ENCODE assay signal across 8 cellular contexts in genomic region chr2:162221064-162221463, GRCh38. TPM values are rescaled to one million over a fixed set of nuclear protein-coding genes. Genes with fewer than 3 reads are reported as not detected.
DNase-seq lines count a peak whose midpoint lies in the region; ATAC-seq and TF ChIP-seq lines count a peak whose summit lies in the region.

No MANE protein-coding gene starts in this region.

- intact Hi-C loops in left colon (cut with DNase I, micrococcal nuclease), result loop anchor here in 1 of 2 donors (2.0 kb wide), 1 partner anchor 78 kb away; no protein-coding TSS in a partner anchor

- TF ChIP-seq CTCF in GM12872 (IDR thresholded peaks at IDR 0.05; ENCODE audit: insufficient read depth, low read depth, low read length) (peak; percentile 97), LNCaP clone FGC (IDR thresholded peaks at IDR 0.05; ENCODE audit: control insufficient read depth, extremely low read depth, insufficient read depth) (peak; percentile 76), WI38 (IDR thresholded peaks at IDR 0.05; ENCODE audit: low read depth, low read length) (peak; percentile 90), cardiac fibroblast (IDR thresholded peaks at IDR 0.05; ENCODE audit: low read depth, low read length) (peak; percentile 94)

- DNase-seq in H4 (ENCODE audit: low spot score) (peak; percentile 37), LNCaP clone FGC (ENCODE audit: low read depth) (peak; percentile 19), cardiac fibroblast (ENCODE audit: low read depth in 2 of 2) (peak; percentile 83), left colon (peak; percentile 34 to 53), KG1 (lab: John Stamatoyannopoulos, UW) (no peak)
- DNase-seq in stimulated activated CD4-positive, alpha-beta T cell treated with anti-CD3 and anti-CD28 coated beads, TNF-alpha, amount 100 ng/mL, for 4 hours (ENCODE audit: low read depth in 3 of 3), result peak; percentile 25 to 31 (median 28)

- peak; percentile 52 for ATAC-seq in left colon

- H3K4me3 ChIP-seq in LNCaP clone FGC (ENCODE audit: low read depth, low read length) (no peak overlapping the region), WI38 (ENCODE audit: low read depth, low read length) (no peak overlapping the region), cardiac fibroblast (replicated peaks in 1 of 2; ENCODE audit: low read depth in 2 of 2, low read length in 2 of 2) (no peak overlapping the region)

RNA-seq across cellular contexts. Expression of gene FAP, which starts 22.2 kb away (rescaled TPM):
- 2.1 and 3.3 TPM in 2 replicates for total RNA-seq in H4 (2014; rRNA removed; shearing (Covaris generic))
- under 1 TPM; 0.34 to 0.78 TPM for total RNA-seq in left colon
